In the genomic region with DNA sequence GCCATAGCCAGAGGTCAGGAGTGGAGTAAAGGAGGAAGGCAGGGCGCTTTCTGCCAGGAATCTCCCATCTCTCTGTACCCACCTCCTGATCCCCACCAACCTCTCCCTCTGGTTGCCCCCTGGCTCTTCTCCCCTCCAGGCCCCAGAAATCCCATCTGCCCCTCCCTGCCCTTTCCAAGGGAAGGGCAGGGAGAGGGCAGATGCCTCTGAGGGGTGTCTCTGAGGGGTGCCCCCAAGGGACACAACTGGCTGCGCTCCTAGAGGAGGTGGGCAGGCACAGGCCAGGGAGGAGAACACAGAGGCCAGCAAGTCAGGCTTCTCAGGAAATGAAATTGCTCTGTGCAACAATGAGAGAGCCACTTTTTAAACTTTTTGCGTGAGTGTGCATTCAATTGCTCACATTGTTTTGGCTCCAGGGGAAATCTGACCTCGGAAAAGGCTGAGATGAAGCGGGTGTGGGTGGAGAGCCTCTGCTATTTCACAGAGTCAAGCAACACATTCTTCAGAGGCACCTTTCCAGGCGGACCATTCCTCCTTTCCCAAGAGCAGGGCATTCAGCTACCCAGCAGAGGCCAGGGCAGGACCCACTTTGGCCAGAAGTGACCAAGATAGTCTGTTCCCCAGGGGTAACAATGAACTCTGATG, we compare ENCODE assay signal across 2 cellular contexts.
TF ChIP-seq lines count a peak whose summit lies in the region.

No MANE protein-coding gene starts in this region.

TF ChIP-seq in SK-N-SH, 30 proteins besides CTCF, POLR2A, EP300 and RAD21 (continued from another document):
- TF ChIP-seq, protein P1, sequence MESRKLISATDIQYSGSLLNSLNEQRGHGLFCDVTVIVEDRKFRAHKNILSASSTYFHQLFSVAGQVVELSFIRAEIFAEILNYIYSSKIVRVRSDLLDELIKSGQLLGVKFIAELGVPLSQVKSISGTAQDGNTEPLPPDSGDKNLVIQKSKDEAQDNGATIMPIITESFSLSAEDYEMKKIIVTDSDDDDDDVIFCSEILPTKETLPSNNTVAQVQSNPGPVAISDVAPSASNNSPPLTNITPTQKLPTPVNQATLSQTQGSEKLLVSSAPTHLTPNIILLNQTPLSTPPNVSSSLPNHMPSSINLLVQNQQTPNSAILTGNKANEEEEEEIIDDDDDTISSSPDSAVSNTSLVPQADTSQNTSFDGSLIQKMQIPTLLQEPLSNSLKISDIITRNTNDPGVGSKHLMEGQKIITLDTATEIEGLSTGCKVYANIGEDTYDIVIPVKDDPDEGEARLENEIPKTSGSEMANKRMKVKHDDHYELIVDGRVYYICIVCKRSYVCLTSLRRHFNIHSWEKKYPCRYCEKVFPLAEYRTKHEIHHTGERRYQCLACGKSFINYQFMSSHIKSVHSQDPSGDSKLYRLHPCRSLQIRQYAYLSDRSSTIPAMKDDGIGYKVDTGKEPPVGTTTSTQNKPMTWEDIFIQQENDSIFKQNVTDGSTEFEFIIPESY (IDR thresholded peaks at IDR 0.05; ENCODE audit: borderline replicate concordance, low read depth): no peak
- TF ChIP-seq SIN3A (IDR thresholded peaks at IDR 0.05; ENCODE audit: borderline replicate concordance, low read depth, low read length) (no peak), SMC3 (IDR thresholded peaks at IDR 0.05; ENCODE audit: low read depth, low read length) (no peak), USF1 (IDR thresholded peaks at IDR 0.05; ENCODE audit: borderline replicate concordance, low read depth) (no peak), POLR2AphosphoS5 (IDR thresholded peaks at IDR 0.05; ENCODE audit: low read depth, low read length) (no peak), EZH2phosphoT487 (IDR thresholded peaks at IDR 0.05; ENCODE audit: borderline replicate concordance, low read depth) (no peak), GATA2 (CRISPR knock-in tag; IDR thresholded peaks at IDR 0.05) (no peak), TCF12 (IDR thresholded peaks at IDR 0.05) (no peak), GABPA (IDR thresholded peaks at IDR 0.05; ENCODE audit: low read depth) (no peak), MEF2A (IDR thresholded peaks at IDR 0.05; ENCODE audit: borderline replicate concordance, low read depth) (no peak), RXRA (IDR thresholded peaks at IDR 0.05; ENCODE audit: borderline replicate concordance, low read depth) (no peak), CHD2 (IDR thresholded peaks at IDR 0.05; ENCODE audit: low read length, partially characterized antibody) (no peak)
- TF ChIP-seq, protein P2, sequence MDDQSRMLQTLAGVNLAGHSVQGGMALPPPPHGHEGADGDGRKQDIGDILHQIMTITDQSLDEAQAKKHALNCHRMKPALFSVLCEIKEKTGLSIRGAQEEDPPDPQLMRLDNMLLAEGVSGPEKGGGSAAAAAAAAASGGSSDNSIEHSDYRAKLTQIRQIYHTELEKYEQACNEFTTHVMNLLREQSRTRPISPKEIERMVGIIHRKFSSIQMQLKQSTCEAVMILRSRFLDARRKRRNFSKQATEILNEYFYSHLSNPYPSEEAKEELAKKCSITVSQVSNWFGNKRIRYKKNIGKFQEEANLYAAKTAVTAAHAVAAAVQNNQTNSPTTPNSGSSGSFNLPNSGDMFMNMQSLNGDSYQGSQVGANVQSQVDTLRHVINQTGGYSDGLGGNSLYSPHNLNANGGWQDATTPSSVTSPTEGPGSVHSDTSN (IDR thresholded peaks at IDR 0.05): no peak
- TF ChIP-seq, protein P3, sequence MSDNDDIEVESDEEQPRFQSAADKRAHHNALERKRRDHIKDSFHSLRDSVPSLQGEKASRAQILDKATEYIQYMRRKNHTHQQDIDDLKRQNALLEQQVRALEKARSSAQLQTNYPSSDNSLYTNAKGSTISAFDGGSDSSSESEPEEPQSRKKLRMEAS (IDR thresholded peaks at IDR 0.05; ENCODE audit: low read depth): no peak
- TF ChIP-seq, protein P4, sequence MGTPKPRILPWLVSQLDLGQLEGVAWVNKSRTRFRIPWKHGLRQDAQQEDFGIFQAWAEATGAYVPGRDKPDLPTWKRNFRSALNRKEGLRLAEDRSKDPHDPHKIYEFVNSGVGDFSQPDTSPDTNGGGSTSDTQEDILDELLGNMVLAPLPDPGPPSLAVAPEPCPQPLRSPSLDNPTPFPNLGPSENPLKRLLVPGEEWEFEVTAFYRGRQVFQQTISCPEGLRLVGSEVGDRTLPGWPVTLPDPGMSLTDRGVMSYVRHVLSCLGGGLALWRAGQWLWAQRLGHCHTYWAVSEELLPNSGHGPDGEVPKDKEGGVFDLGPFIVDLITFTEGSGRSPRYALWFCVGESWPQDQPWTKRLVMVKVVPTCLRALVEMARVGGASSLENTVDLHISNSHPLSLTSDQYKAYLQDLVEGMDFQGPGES (IDR thresholded peaks at IDR 0.05; ENCODE audit: low read depth, low read length): no peak
- TF ChIP-seq, protein P5, sequence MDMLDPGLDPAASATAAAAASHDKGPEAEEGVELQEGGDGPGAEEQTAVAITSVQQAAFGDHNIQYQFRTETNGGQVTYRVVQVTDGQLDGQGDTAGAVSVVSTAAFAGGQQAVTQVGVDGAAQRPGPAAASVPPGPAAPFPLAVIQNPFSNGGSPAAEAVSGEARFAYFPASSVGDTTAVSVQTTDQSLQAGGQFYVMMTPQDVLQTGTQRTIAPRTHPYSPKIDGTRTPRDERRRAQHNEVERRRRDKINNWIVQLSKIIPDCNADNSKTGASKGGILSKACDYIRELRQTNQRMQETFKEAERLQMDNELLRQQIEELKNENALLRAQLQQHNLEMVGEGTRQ (IDR thresholded peaks at IDR 0.05; ENCODE audit: borderline replicate concordance, low read depth, low read length): no peak

TF ChIP-seq in SK-N-SH treated with all-trans-retinoic acid at 6 μM for 48 hours, 23 proteins besides CTCF, POLR2A, EP300 and RAD21 (continued from another document):
- no peak for TF ChIP-seq TSHZ2 (CRISPR knock-in tag; IDR thresholded peaks at IDR 0.05)
- TF ChIP-seq OSR1 (CRISPR knock-in tag; IDR thresholded peaks at IDR 0.05): no peak
- TF ChIP-seq ZNF8 (CRISPR knock-in tag; IDR thresholded peaks at IDR 0.05): no peak
- TF ChIP-seq ESRRG (CRISPR knock-in tag; IDR thresholded peaks at IDR 0.05): no peak
- no peak for TF ChIP-seq CSDC2 (CRISPR knock-in tag; IDR thresholded peaks at IDR 0.05)
- no peak for TF ChIP-seq ZC3H10 (CRISPR knock-in tag; IDR thresholded peaks at IDR 0.05)
- no peak for TF ChIP-seq RARB (CRISPR knock-in tag; IDR thresholded peaks at IDR 0.05)
